8 cellular contexts compared by ENCODE assay signal in genomic region chr1:12143631-12144155, GRCh38. TPM values are rescaled to one million over a fixed set of nuclear protein-coding genes. Genes with fewer than 3 reads are reported as not detected.
DNase-seq lines count a peak whose midpoint lies in the region; ATAC-seq and TF ChIP-seq lines count a peak whose summit lies in the region.

No MANE protein-coding gene starts in this region.

- H3K4me2 ChIP-seq in DOHH2 (ENCODE audit: low read length) = peak overlapping the region; percentile 59

- H3K4me3 ChIP-seq in DOHH2 (ENCODE audit: low read length) (peak overlapping the region; percentile 19), sigmoid colon (no peak overlapping the region)

- TF ChIP-seq EP300 in sigmoid colon (IDR thresholded peaks at IDR 0.05) = no peak

- TF ChIP-seq POLR2A in sigmoid colon (IDR thresholded peaks at IDR 0.05) = no peak

- intact Hi-C loops in cardiac septum (cut with DNase I) = no loop called here
- intact Hi-C loops in sigmoid colon (cut with DNase I) = no loop called here

- H4K20me1 ChIP-seq in DOHH2 (ENCODE audit: control insufficient read depth, insufficient read depth, low read depth, low read length) = no peaks in the 10 kb centered on the region

- in situ Hi-C loops in GM13977 (cut with MboI; ENCODE audit: low pct_unique_long_range_greater_than_20kb, low sequenced_read_pairs, unreplicated experiment) = loop anchor here (25.0 kb wide), 1 partner anchor 469 kb away; the partner anchor contains the start of gene DHRS3

- H3K4me1 ChIP-seq in DOHH2 (ENCODE audit: control insufficient read depth, low read length) (peaks cover 54% of the 10 kb centered on the region), sigmoid colon (peaks cover 0 to 20% (median 13%) of the 10 kb centered on the region in 4 donors)

- DNase-seq in LoVo (ENCODE audit: low spot score) (peak; percentile 55), cardiac septum (ENCODE audit: low spot score) (peak; percentile 93), sigmoid colon (peak; percentile 94), GM13977 (ENCODE audit: low spot score) (no peak)
- DNase-seq in activated naive CD4-positive, alpha-beta T cell treated with anti-CD3 and anti-CD28 coated beads, Interleukin-2, amount 50 U/mL, for 16 hours = peak; percentile 33
- DNase-seq in activated CD8-positive, alpha-beta memory T cell treated with anti-CD3 and anti-CD28 coated beads for 24 hours = no peak

- WGBS in sigmoid colon, 2 donors = 19% methylated on average over 17 of the region's 17 CpGs

- H3K27me3 ChIP-seq in DOHH2 (ENCODE audit: control insufficient read depth, low read length) = no peaks in the 10 kb centered on the region
- H3K27me3 ChIP-seq in sigmoid colon = no peaks in the 10 kb centered on the region

- no peak for TF ChIP-seq CTCF in DOHH2 (IDR thresholded peaks at IDR 0.05; ENCODE audit: low read depth, low read length, poor library complexity, severe bottlenecking)
- TF ChIP-seq CTCF in sigmoid colon (IDR thresholded peaks at IDR 0.05) = no peak
- no peak for TF ChIP-seq CTCF in GM13977 (IDR thresholded peaks at IDR 0.05; ENCODE audit: extremely low read depth, insufficient read depth, missing control alignments)

- no peaks in the 10 kb centered on the region for H3K9me3 ChIP-seq in DOHH2 (ENCODE audit: control insufficient read depth, insufficient read depth, low read length)
- H3K9me3 ChIP-seq in sigmoid colon = no peaks in the 10 kb centered on the region

- no peak overlapping the region for H3K27ac ChIP-seq in DOHH2 (ENCODE audit: low read depth, low read length)
- peak overlapping the region; percentile 34 to 68 (median 52) for H3K27ac ChIP-seq in sigmoid colon

- ATAC-seq in HG02623 (IDR thresholded peaks at IDR 0.05; ENCODE audit: unreplicated experiment) = no peak

- no peaks in the 10 kb centered on the region for H3K36me3 ChIP-seq in DOHH2 (ENCODE audit: control insufficient read depth, low read length)
- H3K36me3 ChIP-seq in sigmoid colon = no peaks in the 10 kb centered on the region

- no peaks in the 10 kb centered on the region for H3K9me2 ChIP-seq in DOHH2 (replicated peaks; ENCODE audit: control insufficient read depth, low read length)

- no peaks in the 10 kb centered on the region for H3K79me2 ChIP-seq in DOHH2 (ENCODE audit: control insufficient read depth, low read length)

- H3F3A ChIP-seq in DOHH2 (ENCODE audit: control insufficient read depth, insufficient read depth) = no peaks in the 10 kb centered on the region

RNA-seq across cellular contexts. Expression of gene TNFRSF1B, which starts 23.1 kb away (rescaled TPM):
- 15.5 TPM for total RNA-seq in cardiac septum
- total RNA-seq in sigmoid colon = 10 to 100 TPM; 15.5 to 19.7 (median 18.9) TPM
- polyA plus RNA-seq in sigmoid colon = 10 to 100 TPM in 2 of 3 donors, 1 to 10 TPM in 1; 4.2 to 37.2 (median 16.2) TPM

Comparison
In these comparisons a context has a peak if more than half of its experiments do, and no peak if none do; other contexts are left out.
1. DNase-seq: peak in LoVo (single experiment), activated naive CD4-positive, alpha-beta T cell treated with anti-CD3 and anti-CD28 coated beads, Interleukin-2, amount 50 U/mL, for 16 hours (single experiment), cardiac septum (single experiment) and sigmoid colon (single experiment); none in GM13977 (single experiment) and activated CD8-positive, alpha-beta memory T cell treated with anti-CD3 and anti-CD28 coated beads for 24 hours (single experiment).